In genomic region chr5:141878771-141879759, GRCh38 we compare ENCODE assay signal across 8 cellular contexts. TPM values are rescaled to one million over a fixed set of nuclear protein-coding genes. Genes with fewer than 3 reads are reported as not detected.
DNase-seq lines count a peak whose midpoint lies in the region; ATAC-seq and TF ChIP-seq lines count a peak whose summit lies in the region.

No MANE protein-coding gene starts in this region.

- DNase-seq in NCI-H2227 treated with DMSO at 0.1 percent for 48 hours (lab: John Stamatoyannopoulos, UW) (peak; percentile 79), activated B cell treated with CpG ODN at 0.5 μM for 24 hours (peak; percentile 70), caudate nucleus (lab: John Stamatoyannopoulos, UW) (peak in 60 of 61 donors; percentile 57 to 98 (median 89)), iris pigment epithelial cell (ENCODE audit: low read depth) (peak; percentile 83), smooth muscle cell of the brain vasculature (ENCODE audit: low read depth, low spot score) (peak; percentile 81)

- H2AFZ ChIP-seq in ACC112 (ENCODE audit: low read length, unreplicated experiment) = no peak overlapping the region

- H3K27ac Mint-ChIP-seq in activated B cell treated with CpG ODN at 0.5 μM for 24 hours = peak overlapping the region; percentile 43

- intact Hi-C loops in activated B cell treated with CpG ODN at 0.5 μM for 24 hours (cut with micrococcal nuclease) = loop anchor here (1.0 to 10.0 kb wide), 12 partner anchors 30 to 464 kb away; partner anchors contain the start of genes PCDHGA10 and PCDHGB7

- POLR2A ChIA-PET in activated B cell treated with CpG ODN at 0.5 μM for 24 hours (lab: Charles Lee) = interaction anchor here (0.8 to 2.4 kb wide), 6 partner anchors 9 to 228 kb away, joined by 3 to 7 read pairs (median 3); partner anchors contain the start of genes DELE1 and FCHSD1

- no peaks in the 10 kb centered on the region for H3K36me3 Mint-ChIP-seq in activated B cell treated with CpG ODN at 0.5 μM for 24 hours (ENCODE audit: low read depth)

- no peaks in the 10 kb centered on the region for H3K79me2 ChIP-seq in ACC112 (ENCODE audit: control insufficient read depth, insufficient read depth, low read length, unreplicated experiment)

- peaks cover 86% of the 10 kb centered on the region for H3K27me3 ChIP-seq in ACC112 (ENCODE audit: insufficient read depth, low read length)

- peaks cover 71% of the 10 kb centered on the region for H3K27me3 Mint-ChIP-seq in activated B cell treated with CpG ODN at 0.5 μM for 24 hours

- H3K9me3 Mint-ChIP-seq in activated B cell treated with CpG ODN at 0.5 μM for 24 hours = no peaks in the 10 kb centered on the region

- ATAC-seq in GM18861 (IDR thresholded peaks at IDR 0.05; ENCODE audit: unreplicated experiment) (peak; percentile 87), HG03135 (IDR thresholded peaks at IDR 0.05; ENCODE audit: unreplicated experiment) (peak; percentile 84), activated B cell treated with CpG ODN at 0.5 μM for 24 hours (ENCODE audit: low read depth) (peak; percentile 86)

- CTCF ChIA-PET in activated B cell treated with CpG ODN at 0.5 μM for 24 hours (lab: Charles Lee) = interaction anchor here (0.5 to 7.1 kb wide), 27 partner anchors 12 to 1477 kb away, joined by 3 to 109 read pairs (median 4); partner anchors contain the start of genes DELE1, DIAPH1, PCDH12 and RNF14

- peaks cover 34% of the 10 kb centered on the region for H3K4me1 Mint-ChIP-seq in activated B cell treated with CpG ODN at 0.5 μM for 24 hours

- peaks cover 19% of the 10 kb centered on the region for H3K4me1 ChIP-seq in ACC112 (ENCODE audit: control insufficient read depth, insufficient read depth, low read length, unreplicated experiment)

- peak overlapping the region; percentile 68 for H3K4me3 ChIP-seq in ACC112 (ENCODE audit: low read depth, low read length)

- H3K27ac ChIP-seq in ACC112 (ENCODE audit: low read depth, low read length) (no peak overlapping the region), caudate nucleus (ENCODE audit: low read depth, low read length) (peak overlapping the region; percentile 97)

- TF ChIP-seq CTCF in activated B cell treated with CpG ODN at 0.5 μM for 24 hours (IDR thresholded peaks at IDR 0.05) = peak; percentile 87

- no peaks in the 10 kb centered on the region for H3K36me3 ChIP-seq in ACC112 (ENCODE audit: insufficient read depth, low read length)

- peak overlapping the region; percentile 76 for H3K4me3 Mint-ChIP-seq in activated B cell treated with CpG ODN at 0.5 μM for 24 hours

RNA-seq across cellular contexts. Expression of gene PCDH1, which starts 0.9 kb away (rescaled TPM):
- total RNA-seq in activated B cell treated with CpG ODN at 0.5 μM for 24 hours = not detected in 2 replicates

RNA-seq across cellular contexts. Expression of gene DELE1, which starts 44.6 kb away (rescaled TPM):
- total RNA-seq in activated B cell treated with CpG ODN at 0.5 μM for 24 hours = 95.0 and 114 TPM in 2 replicates
